3 cellular contexts compared by ENCODE assay signal in the genomic region with DNA sequence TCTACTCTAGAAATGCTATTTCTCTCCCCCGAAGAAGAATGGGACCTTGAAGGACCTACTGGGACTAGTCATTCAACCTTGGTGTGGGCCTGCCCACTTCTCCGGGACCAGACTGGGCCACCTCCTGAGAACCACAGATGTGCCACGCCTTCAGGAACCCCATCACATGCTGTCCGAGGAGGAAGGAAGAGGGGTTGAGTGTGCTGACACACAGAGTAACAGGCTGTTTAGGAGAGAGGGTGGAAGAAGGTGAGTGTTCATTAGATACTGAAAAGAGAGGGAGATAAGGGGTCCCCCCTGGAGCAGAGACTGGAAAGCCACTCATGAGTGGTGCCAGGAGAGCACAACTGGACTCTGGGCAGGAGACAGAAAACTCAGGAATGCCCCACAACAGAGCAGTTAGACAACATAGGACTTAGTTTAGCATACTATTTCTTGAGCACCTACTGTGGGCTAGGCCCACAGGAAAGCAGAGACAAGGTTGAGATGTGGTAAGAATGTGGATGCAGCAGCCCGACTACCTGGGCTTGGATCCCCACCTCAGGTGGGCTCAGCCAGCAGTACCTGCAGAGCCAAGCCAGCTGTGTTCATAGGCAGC.
"Had no signal": no experiment of that assay in that cellular context is flagged by ENCODE, and none has a peak within 500 bp of the region (broad histone marks: within the 10 kb centered on the region; RNA-seq: fewer than 3 reads in every experiment).

No MANE protein-coding gene starts in this region.

- DNase-seq: GDM1, GF-D8 had no signal

- ATAC-seq: GM12878 had no signal

- H3K4me3 ChIP-seq: GM12878 had no signal
